8 cellular contexts compared by ENCODE assay signal in genomic region chr18:72868666-72869661, GRCh38. TPM values are rescaled to one million over a fixed set of nuclear protein-coding genes. Genes with fewer than 3 reads are reported as not detected.
DNase-seq lines count a peak whose midpoint lies in the region; ATAC-seq and TF ChIP-seq lines count a peak whose summit lies in the region.

No MANE protein-coding gene starts in this region.

- 4 to 7% methylated on average over 49 to 71 of the region's 92 CpGs for WGBS in upper lobe of left lung, 2 donors

- intact Hi-C loops in activated naive CD4-positive, alpha-beta T cell treated with anti-CD3 and anti-CD28 coated beads for 36 hours (cut with micrococcal nuclease), result no loop called here

- peaks cover 25% of the 10 kb centered on the region for H3K27me3 ChIP-seq in WERI-Rb-1 (ENCODE audit: insufficient read depth, low read depth, severe bottlenecking)
- peaks cover 0 to 27% (median 10%) of the 10 kb centered on the region in 4 donors for H3K27me3 ChIP-seq in upper lobe of left lung

- CTCF ChIA-PET in activated naive CD4-positive, alpha-beta T cell treated with anti-CD3 and anti-CD28 coated beads for 36 hours (lab: Charles Lee), result no interaction called here

- no peak for TF ChIP-seq POLR2A in upper lobe of left lung (IDR thresholded peaks at IDR 0.05)

- H3K9me3 ChIP-seq in WERI-Rb-1 (ENCODE audit: severe bottlenecking), result no peaks in the 10 kb centered on the region
- no peaks in the 10 kb centered on the region for H3K9me3 ChIP-seq in upper lobe of left lung

- peaks cover 32% of the 10 kb centered on the region for H3K27me3 Mint-ChIP-seq in activated naive CD4-positive, alpha-beta T cell treated with anti-CD3 and anti-CD28 coated beads for 36 hours (ENCODE audit: low read depth)

- H3K36me3 Mint-ChIP-seq in activated naive CD4-positive, alpha-beta T cell treated with anti-CD3 and anti-CD28 coated beads for 36 hours (ENCODE audit: low read depth), result no peaks in the 10 kb centered on the region

- H3K27ac Mint-ChIP-seq in activated naive CD4-positive, alpha-beta T cell treated with anti-CD3 and anti-CD28 coated beads for 36 hours, result no peak overlapping the region

- TF ChIP-seq CTCF in WERI-Rb-1 (IDR thresholded peaks at IDR 0.05; ENCODE audit: low read depth, low read length) (no peak), upper lobe of left lung (IDR thresholded peaks at IDR 0.05) (no peak)

- H3K4me3 Mint-ChIP-seq in activated naive CD4-positive, alpha-beta T cell treated with anti-CD3 and anti-CD28 coated beads for 36 hours, result no peak overlapping the region

- H3K4me1 Mint-ChIP-seq in activated naive CD4-positive, alpha-beta T cell treated with anti-CD3 and anti-CD28 coated beads for 36 hours (ENCODE audit: low read depth), result peaks cover 5% of the 10 kb centered on the region

- H3K27ac ChIP-seq in WERI-Rb-1 (no peak overlapping the region), upper lobe of left lung (no peak overlapping the region)

- peak; percentile 4 for DNase-seq in activated gamma-delta T cell (lab: John Stamatoyannopoulos, UW)
- no peak for DNase-seq in activated gamma-delta T cell treated with Interleukin-2 at 50 U/mL for 16 hours
- no peak for DNase-seq in WERI-Rb-1
- DNase-seq in iPS-NIHi11 (ENCODE audit: low spot score), result peak; percentile 46
- DNase-seq in upper lobe of left lung, result peak in 1 of 2 donors; percentile 82
- no peak for DNase-seq in activated naive CD4-positive, alpha-beta T cell treated with anti-CD3 and anti-CD28 coated beads for 36 hours
- DNase-seq in EL, result no peak

- H3K9me3 Mint-ChIP-seq in activated naive CD4-positive, alpha-beta T cell treated with anti-CD3 and anti-CD28 coated beads for 36 hours, result peaks cover 1% of the 10 kb centered on the region

- ATAC-seq in upper lobe of left lung (ENCODE audit: low FRiP score in 2 of 2), result peak in 1 of 2 donors; percentile 27
- ATAC-seq in GM18861 (IDR thresholded peaks at IDR 0.05; ENCODE audit: unreplicated experiment), result no peak

- TF ChIP-seq EP300 in upper lobe of left lung (IDR thresholded peaks at IDR 0.05), result no peak

- H3K4me3 ChIP-seq in WERI-Rb-1 (ENCODE audit: low read depth, low read length), result peak overlapping the region; percentile 57
- peak overlapping the region in 3 of 4 donors; percentile 26 to 40 (median 33) for H3K4me3 ChIP-seq in upper lobe of left lung

- no peaks in the 10 kb centered on the region for H3K36me3 ChIP-seq in WERI-Rb-1
- H3K36me3 ChIP-seq in upper lobe of left lung, result no peaks in the 10 kb centered on the region

- peaks cover 11 to 26% (median 15%) of the 10 kb centered on the region in 4 donors for H3K4me1 ChIP-seq in upper lobe of left lung

RNA-seq across cellular contexts. Expression of gene NETO1, which starts 1.2 kb away (rescaled TPM):
- total RNA-seq in upper lobe of left lung, result under 1 TPM in 1 of 6 donors, not detected in 5; 0.47 TPM
- total RNA-seq in activated naive CD4-positive, alpha-beta T cell treated with anti-CD3 and anti-CD28 coated beads for 36 hours, result not detected

Comparison
In these comparisons a context has a peak if more than half of its experiments do, and no peak if none do; other contexts are left out.
1. DNase-seq: peak in activated gamma-delta T cell (single experiment) and iPS-NIHi11 (single experiment); none in activated gamma-delta T cell treated with Interleukin-2 at 50 U/mL for 16 hours (single experiment), WERI-Rb-1 (single experiment), activated naive CD4-positive, alpha-beta T cell treated with anti-CD3 and anti-CD28 coated beads for 36 hours (single experiment) and EL (single experiment).